Comparison of ENCODE assay signal across 15 cellular contexts in the genomic region with DNA sequence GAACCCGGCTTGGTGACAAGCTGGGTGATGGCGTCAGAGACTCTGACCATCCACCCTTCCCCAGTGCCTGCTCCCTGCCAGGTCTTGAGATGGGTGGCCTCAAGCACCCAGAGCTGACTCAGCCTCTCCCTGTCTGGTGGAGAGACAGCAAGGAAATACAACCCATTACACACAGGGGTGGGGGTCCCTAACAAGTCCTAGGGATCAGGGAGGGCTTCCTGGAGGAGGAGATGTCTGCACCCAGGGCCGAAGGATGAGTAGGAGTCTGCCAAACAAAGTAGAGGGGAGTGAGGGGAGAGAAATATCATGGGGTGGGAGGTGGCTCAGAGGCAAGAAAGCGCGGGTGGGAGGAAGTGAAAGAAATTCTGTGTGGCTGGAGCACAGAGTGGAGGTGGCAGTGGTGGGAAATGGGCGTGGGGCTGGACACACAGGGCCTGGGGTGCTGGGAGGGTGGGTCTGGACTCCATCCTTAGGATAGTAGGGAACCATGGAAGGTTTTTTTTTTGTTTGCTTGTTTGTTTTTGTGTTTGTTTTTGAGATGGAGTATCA. TPM values are rescaled to one million over a fixed set of nuclear protein-coding genes. Genes with fewer than 3 reads are reported as not detected.
DNase-seq lines count a peak whose midpoint lies in the region; ATAC-seq, FAIRE-seq and TF ChIP-seq lines count a peak whose summit lies in the region.
"Had no signal": no experiment of that assay in that cellular context is flagged by ENCODE, and none has a peak within 500 bp of the region (broad histone marks: within the 10 kb centered on the region; RNA-seq: fewer than 3 reads in every experiment).

No MANE protein-coding gene starts in this region.

- H3K36me3 Mint-ChIP-seq in progenitor cell of endocrine pancreas (ENCODE audit: insufficient read depth): no peaks in the 10 kb centered on the region

- H3K4me3 Mint-ChIP-seq in progenitor cell of endocrine pancreas (ENCODE audit: low read depth): no peak overlapping the region

- peaks cover 14% of the 10 kb centered on the region for H3K27me3 Mint-ChIP-seq in progenitor cell of endocrine pancreas

- H3K9me3 ChIP-seq in fibroblast of lung (ENCODE audit: control insufficient read depth, insufficient read depth, low read depth, low read length): no peaks in the 10 kb centered on the region
- H3K9me3 ChIP-seq: BLaER1 had no signal

- H3K4me3 ChIP-seq in fibroblast of lung (replicated peaks in 1 of 4; ENCODE audit: control extremely low read depth in 1 of 4, insufficient read depth in 1 of 4, low read depth in 3 of 4, low read length in 4 of 4): no peak overlapping the region
- H3K4me3 ChIP-seq: BLaER1 had no signal

- no peak overlapping the region for H3K9ac ChIP-seq in fibroblast of lung (ENCODE audit: insufficient read depth, low read length)
- H3K9ac ChIP-seq: BLaER1 had no signal

- peaks cover 6% of the 10 kb centered on the region for H3K36me3 ChIP-seq in fibroblast of lung (ENCODE audit: control insufficient read depth, insufficient read depth, low read length)
- H3K36me3 ChIP-seq: BLaER1 had no signal

- no peak for ATAC-seq in HG03280 (IDR thresholded peaks at IDR 0.05; ENCODE audit: unreplicated experiment)
- ATAC-seq: Panc1 had no signal

- no peak for FAIRE-seq in GM12891 (lab: Jason Lieb, UNC)

- POLR2A ChIA-PET in RWPE1 (lab: Yijun Ruan, JAX; ENCODE audit: low non-redundant PET): no interaction called here

- H3K27me3 ChIP-seq in fibroblast of lung (ENCODE audit: control insufficient read depth, insufficient read depth, low read length): no peaks in the 10 kb centered on the region
- H3K27me3 ChIP-seq: BLaER1 had no signal

- H3K4me1 ChIP-seq in fibroblast of lung (ENCODE audit: control insufficient read depth, extremely low read depth, insufficient read depth, low read length): peaks cover 14% of the 10 kb centered on the region

- no peaks in the 10 kb centered on the region for H3K9me3 Mint-ChIP-seq in progenitor cell of endocrine pancreas (ENCODE audit: low read depth)

- H4K20me1 ChIP-seq in fibroblast of lung (ENCODE audit: control insufficient read depth, extremely low read depth, insufficient read depth, low read length): no peaks in the 10 kb centered on the region

- H3K27ac Mint-ChIP-seq in progenitor cell of endocrine pancreas: peak overlapping the region; percentile 69

- no peak for TF ChIP-seq POLR2A in GM12891 (IDR thresholded peaks at IDR 0.05; ENCODE audit: low read depth, low read length)

- TF ChIP-seq CTCF in RWPE1 (conservative IDR thresholded peaks at IDR 0.05; ENCODE audit: low read depth) (no peak), fibroblast of lung (conservative IDR thresholded peaks at IDR 0.05 in 1 of 2, IDR thresholded peaks at IDR 0.05 in 1 of 2; ENCODE audit: low read depth in 1 of 2, low read length in 2 of 2) (no peak), progenitor cell of endocrine pancreas (IDR thresholded peaks at IDR 0.05; ENCODE audit: unreplicated experiment) (no peak)

- H3K27ac ChIP-seq in RWPE1: peak overlapping the region; percentile 44
- H3K27ac ChIP-seq in fibroblast of lung (ENCODE audit: insufficient read depth, low read length): peak overlapping the region; percentile 20
- H3K27ac ChIP-seq: BLaER1 had no signal

- no peak overlapping the region for H3K4me2 ChIP-seq in fibroblast of lung (ENCODE audit: extremely low read depth, insufficient read depth, low read length)
- H3K4me2 ChIP-seq: BLaER1 had no signal

- CTCF ChIA-PET in RWPE1 (lab: Yijun Ruan, JAX): no interaction called here

- peaks cover 1% of the 10 kb centered on the region for H3K4me1 Mint-ChIP-seq in progenitor cell of endocrine pancreas (ENCODE audit: low read depth)

- DNase-seq in GM12891 (ENCODE audit: insufficient read length, low spot score): no peak
- no peak for DNase-seq in RWPE1 (ENCODE audit: low spot score)
- no peak for DNase-seq in fibroblast of lung (ENCODE audit: low read depth in 2 of 2)
- no peak for DNase-seq in progenitor cell of endocrine pancreas (ENCODE audit: low spot score, unreplicated experiment)
- no peak for DNase-seq in hippocampal formation (lab: John Stamatoyannopoulos, UW)
- no peak for DNase-seq in activated CD4-positive, alpha-beta T cell treated with anti-CD3 and anti-CD28 coated beads, Interleukin-2, amount 50 U/mL, for 1 hour
- DNase-seq: KG1, NCI-H1105 treated with DMSO at 0.1 percent for 48 hours, NCI-H187, NCI-H2171, NCI-H82, Right ventricle myocardium superior had no signal

- no peak overlapping the region for H2AFZ ChIP-seq in fibroblast of lung (ENCODE audit: low read length)

- peaks cover 76% of the 10 kb centered on the region for H3K79me2 ChIP-seq in fibroblast of lung (ENCODE audit: control insufficient read depth, insufficient read depth, low read length)

TF ChIP-seq in GM12891, 5 proteins besides CTCF, POLR2A, EP300 and RAD21:
- TF ChIP-seq TAF1 (IDR thresholded peaks at IDR 0.05; ENCODE audit: low read depth, low read length) (no peak), POLR2AphosphoS5 (IDR thresholded peaks at IDR 0.05; ENCODE audit: low read depth, low read length) (no peak), SPI1 (IDR thresholded peaks at IDR 0.05; ENCODE audit: low read depth, low read length) (peak; percentile 80)

RNA-seq across cellular contexts. Expression of a gene that starts 6.8 kb away (rescaled TPM):
- polyA plus RNA-seq in GM12891 (2012; ENCODE audit: low read depth, missing spikeins): 2.6 TPM
- total RNA-seq in fibroblast of lung (20.5 and 26.3 TPM in 2 replicates), progenitor cell of endocrine pancreas (8.4 and 10.2 TPM in 2 replicates)
- 8.8 and 18.5 TPM in 2 replicates for polyA plus RNA-seq in fibroblast of lung
- polyA plus RNA-seq in fibroblast of lung (2012): 13.1 and 24.4 TPM in 2 replicates
- polyA minus RNA-seq in fibroblast of lung (ENCODE audit: low replicate concordance): 4.9 and 10.7 TPM in 2 replicates

RNA-seq across cellular contexts. Expression of a gene that starts 27.0 kb away (rescaled TPM):
- polyA plus RNA-seq in GM12891 (2012; ENCODE audit: low read depth, missing spikeins): 19.4 TPM
- total RNA-seq in fibroblast of lung (24.9 and 29.9 TPM in 2 replicates), progenitor cell of endocrine pancreas (76.0 and 76.4 TPM in 2 replicates)
- 4.4 and 4.8 TPM in 2 replicates for polyA plus RNA-seq in fibroblast of lung
- polyA plus RNA-seq in fibroblast of lung (2012): 3.2 and 5.1 TPM in 2 replicates
- polyA minus RNA-seq in fibroblast of lung (ENCODE audit: low replicate concordance): 24.8 and 39.5 TPM in 2 replicates
